Comparison of ENCODE assay signal across 11 cellular contexts in genomic region chr16:12538667-12539081, GRCh38.
A peak's percentile ranks its signal among the peaks of the same experiment; 100 is the strongest.
DNase-seq lines count a peak whose midpoint lies in the region; ATAC-seq and TF ChIP-seq lines count a peak whose summit lies in the region.
"Had no signal": no experiment of that assay in that cellular context is flagged by ENCODE, and none has a peak within 500 bp of the region (broad histone marks: within the 10 kb centered on the region; RNA-seq: fewer than 3 reads in every experiment).

No MANE protein-coding gene starts in this region.

- 42% methylated on average over 5 of the region's 5 CpGs for WGBS in suprapubic skin

- no peak for TF ChIP-seq EP300 in suprapubic skin (IDR thresholded peaks at IDR 0.05)

- H3K4me3 ChIP-seq in suprapubic skin = no peak overlapping the region

- H3K4me3 Mint-ChIP-seq in activated naive CD4-positive, alpha-beta T cell treated with anti-CD3 and anti-CD28 coated beads, Interleukin-2, amount 50 U/mL, for 24 hours = no peak overlapping the region
- H3K4me3 Mint-ChIP-seq in brain = no peak overlapping the region
- H3K4me3 Mint-ChIP-seq: CD14-positive monocyte had no signal

- ATAC-seq in HG02870 (IDR thresholded peaks at IDR 0.05; ENCODE audit: unreplicated experiment) = no peak

- no peak for TF ChIP-seq CTCF in brain (conservative IDR thresholded peaks at IDR 0.05)
- no peak for TF ChIP-seq CTCF in suprapubic skin (IDR thresholded peaks at IDR 0.05)

- no peaks in the 10 kb centered on the region for H3K9me3 Mint-ChIP-seq in activated naive CD4-positive, alpha-beta T cell treated with anti-CD3 and anti-CD28 coated beads, Interleukin-2, amount 50 U/mL, for 24 hours
- H3K9me3 Mint-ChIP-seq in brain = no peaks in the 10 kb centered on the region
- H3K9me3 Mint-ChIP-seq: CD14-positive monocyte had no signal

- no peak for DNase-seq in activated naive CD4-positive, alpha-beta T cell treated with Interleukin-2 at 50 U/mL for 16 hours
- DNase-seq in NCI-H510A treated with DMSO at 0.1 percent for 48 hours (lab: John Stamatoyannopoulos, UW) = peak; percentile 68
- no peak for DNase-seq in suprapubic skin (ENCODE audit: low spot score in 2 of 2)
- DNase-seq in Kasumi-1 (lab: John Stamatoyannopoulos, UW) = no peak
- DNase-seq in kidney glomerular epithelial cell (lab: John Stamatoyannopoulos, UW) = no peak
- DNase-seq: Right ventricle myocardium superior had no signal

- peaks cover 33% of the 10 kb centered on the region for H3K4me1 ChIP-seq in suprapubic skin
- H3K4me1 ChIP-seq: parathyroid adenoma had no signal

- peaks cover 48% of the 10 kb centered on the region for H3K4me1 Mint-ChIP-seq in activated naive CD4-positive, alpha-beta T cell treated with anti-CD3 and anti-CD28 coated beads, Interleukin-2, amount 50 U/mL, for 24 hours
- peaks cover 40% of the 10 kb centered on the region for H3K4me1 Mint-ChIP-seq in brain

- H3K36me3 ChIP-seq in suprapubic skin = no peaks in the 10 kb centered on the region

- peak overlapping the region; percentile 68 for H3K27ac Mint-ChIP-seq in activated naive CD4-positive, alpha-beta T cell treated with anti-CD3 and anti-CD28 coated beads, Interleukin-2, amount 50 U/mL, for 24 hours
- peak overlapping the region in 4 of 5 experiments; percentile 47 to 88 (median 70) for H3K27ac Mint-ChIP-seq in brain

- H3K9me3 ChIP-seq in suprapubic skin = no peaks in the 10 kb centered on the region

- H3K27me3 ChIP-seq in suprapubic skin = no peaks in the 10 kb centered on the region

- peak overlapping the region; percentile 34 for H3K27ac ChIP-seq in suprapubic skin
- H3K27ac ChIP-seq: parathyroid adenoma had no signal

- no peaks in the 10 kb centered on the region for H3K36me3 Mint-ChIP-seq in activated naive CD4-positive, alpha-beta T cell treated with anti-CD3 and anti-CD28 coated beads, Interleukin-2, amount 50 U/mL, for 24 hours
- no peaks in the 10 kb centered on the region for H3K36me3 Mint-ChIP-seq in brain

- no peak for TF ChIP-seq POLR2A in suprapubic skin (IDR thresholded peaks at IDR 0.05)

- no peaks in the 10 kb centered on the region for H3K27me3 Mint-ChIP-seq in activated naive CD4-positive, alpha-beta T cell treated with anti-CD3 and anti-CD28 coated beads, Interleukin-2, amount 50 U/mL, for 24 hours
- H3K27me3 Mint-ChIP-seq in brain = no peaks in the 10 kb centered on the region
